ENCODE assay signal across 1 cellular context in genomic region chr1:121443131-121443530, GRCh38.
TF ChIP-seq lines count a peak whose summit lies in the region.

No MANE protein-coding gene starts in this region.

TF ChIP-seq in HEK293, 187 proteins besides CTCF, POLR2A, EP300 and RAD21 (continued from another document):
- 0 out of 2 replicates have a peak, but pooled peaks have one; percentile 2 for TF ChIP-seq BCL6B (tag by site-specific recombination; IDR thresholded peaks at IDR 0.05)
